Comparison of ENCODE assay signal across 10 cellular contexts in the genomic region with DNA sequence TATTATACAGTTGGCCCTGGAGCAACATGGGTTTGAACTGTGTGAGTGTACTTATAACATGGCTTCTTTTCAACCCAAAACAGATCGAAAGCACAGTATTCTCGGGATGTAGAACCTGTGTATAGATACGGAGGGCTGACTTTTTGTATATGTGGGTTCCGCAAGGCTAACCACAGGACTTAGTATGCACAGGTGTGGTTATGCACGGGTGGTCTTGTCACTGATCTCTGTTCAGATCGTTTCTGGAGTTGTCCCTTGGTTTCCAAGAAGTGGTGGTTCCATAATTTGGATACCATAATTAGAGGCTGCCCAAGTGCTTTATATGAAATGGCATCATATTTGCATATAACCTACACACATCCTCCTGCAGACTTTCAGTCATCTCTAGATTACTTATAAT. TPM values are rescaled to one million over a fixed set of nuclear protein-coding genes. Genes with fewer than 3 reads are reported as not detected.
A peak's percentile ranks its signal among the peaks of the same experiment; 100 is the strongest.
DNase-seq lines count a peak whose midpoint lies in the region; ATAC-seq and TF ChIP-seq lines count a peak whose summit lies in the region.
"Had no signal": no experiment of that assay in that cellular context is flagged by ENCODE, and none has a peak within 500 bp of the region (broad histone marks: within the 10 kb centered on the region; RNA-seq: fewer than 3 reads in every experiment).

No MANE protein-coding gene starts in this region.

- H3K27me3 ChIP-seq in Caco-2 (replicated peaks; ENCODE audit: control insufficient read depth, insufficient read depth, low read length): no peaks in the 10 kb centered on the region

- H3K36me3 Mint-ChIP-seq in activated CD4-positive, alpha-beta memory T cell treated with anti-CD3 and anti-CD28 coated beads, Interleukin-2, amount 10 ng/mL, durations not matched to agents 7 days and 5 days (ENCODE audit: low read depth): peaks cover 25% of the 10 kb centered on the region
- H3K36me3 Mint-ChIP-seq in Caco-2 (ENCODE audit: insufficient read depth, unreplicated experiment) (peaks cover 29% of the 10 kb centered on the region), MCF 10A (ENCODE audit: insufficient read depth, unreplicated experiment) (peaks cover 21% of the 10 kb centered on the region)

- peaks cover 40% of the 10 kb centered on the region for H3K4me1 Mint-ChIP-seq in activated CD4-positive, alpha-beta memory T cell treated with anti-CD3 and anti-CD28 coated beads, Interleukin-2, amount 10 ng/mL, durations not matched to agents 7 days and 5 days
- H3K4me1 Mint-ChIP-seq in Caco-2 (ENCODE audit: low read depth, unreplicated experiment): peaks cover 13% of the 10 kb centered on the region
- no peaks in the 10 kb centered on the region for H3K4me1 Mint-ChIP-seq in MCF 10A (ENCODE audit: insufficient read depth, unreplicated experiment)

- no peak overlapping the region for H3K4me3 Mint-ChIP-seq in activated CD4-positive, alpha-beta memory T cell treated with anti-CD3 and anti-CD28 coated beads, Interleukin-2, amount 10 ng/mL, durations not matched to agents 7 days and 5 days
- H3K4me3 Mint-ChIP-seq in Caco-2 (ENCODE audit: unreplicated experiment) (no peak overlapping the region), MCF 10A (ENCODE audit: unreplicated experiment) (no peak overlapping the region)
- H3K4me3 Mint-ChIP-seq: dendritic cell treated with granulocyte-macrophage colony-stimulating factor and Interleukin-4, amounts not matched to agents 40 ng/mL and 50 ng/mL, for 4 days had no signal

- intact Hi-C loops in Caco-2 (cut with micrococcal nuclease; ENCODE audit: unreplicated experiment): no loop called here
- intact Hi-C loops in MCF 10A (cut with micrococcal nuclease): no loop called here

- no peaks in the 10 kb centered on the region for H3K9me3 ChIP-seq in Caco-2

- TF ChIP-seq CTCF in Caco-2 (IDR thresholded peaks at IDR 0.05; ENCODE audit: insufficient read depth in 1 of 2, low read depth in 1 of 2, low read length in 1 of 2, severe bottlenecking in 1 of 2, unreplicated experiment in 1 of 2) (no peak), MCF 10A (IDR thresholded peaks at IDR 0.05; ENCODE audit: unreplicated experiment) (no peak)

- POLR2A ChIA-PET in activated CD4-positive, alpha-beta memory T cell treated with anti-CD3 and anti-CD28 coated beads, Interleukin-2, amount 10 ng/mL, durations not matched to agents 7 days and 5 days (lab: Charles Lee): no interaction called here
- POLR2A ChIA-PET in Caco-2 (lab: Charles Lee): no interaction called here
- POLR2A ChIA-PET in MCF 10A (lab: Yijun Ruan, JAX): no interaction called here

- ATAC-seq in GM18498 (IDR thresholded peaks at IDR 0.05; ENCODE audit: unreplicated experiment): peak; percentile 42
- ATAC-seq in GM19463 (IDR thresholded peaks at IDR 0.05; ENCODE audit: unreplicated experiment): peak; percentile 36
- ATAC-seq in HG03060 (IDR thresholded peaks at IDR 0.05; ENCODE audit: low read depth, unreplicated experiment): peak; percentile 32

- no peak overlapping the region for H3K4me3 ChIP-seq in Caco-2 (ENCODE audit: low read depth, low read length)

- H3K9me3 Mint-ChIP-seq in activated CD4-positive, alpha-beta memory T cell treated with anti-CD3 and anti-CD28 coated beads, Interleukin-2, amount 10 ng/mL, durations not matched to agents 7 days and 5 days: peaks cover 5% of the 10 kb centered on the region
- H3K9me3 Mint-ChIP-seq in Caco-2 (ENCODE audit: unreplicated experiment): no peaks in the 10 kb centered on the region
- no peaks in the 10 kb centered on the region for H3K9me3 Mint-ChIP-seq in MCF 10A (ENCODE audit: unreplicated experiment)
- H3K9me3 Mint-ChIP-seq: dendritic cell treated with granulocyte-macrophage colony-stimulating factor and Interleukin-4, amounts not matched to agents 40 ng/mL and 50 ng/mL, for 4 days had no signal

- BruUV-seq in Caco-2 (replicated peaks; lab: Mats Ljungman, UMichigan) (no TSS peak), MCF 10A (replicated peaks; lab: Mats Ljungman, UMichigan) (no TSS peak)

- peaks cover 2% of the 10 kb centered on the region for H3K36me3 ChIP-seq in Caco-2 (ENCODE audit: control insufficient read depth, insufficient read depth, low read length)

- no peaks in the 10 kb centered on the region for H3K27me3 Mint-ChIP-seq in activated CD4-positive, alpha-beta memory T cell treated with anti-CD3 and anti-CD28 coated beads, Interleukin-2, amount 10 ng/mL, durations not matched to agents 7 days and 5 days
- H3K27me3 Mint-ChIP-seq in Caco-2 (ENCODE audit: insufficient read depth, unreplicated experiment) (no peaks in the 10 kb centered on the region), MCF 10A (ENCODE audit: insufficient read depth, unreplicated experiment) (no peaks in the 10 kb centered on the region)

- DNase-seq in activated CD4-positive, alpha-beta memory T cell treated with anti-CD3 and anti-CD28 coated beads, Interleukin-2, amount 10 ng/mL, durations not matched to agents 7 days and 5 days: peak; percentile 6
- DNase-seq in Caco-2 (no peak), HT-29 (ENCODE audit: low spot score) (no peak), MCF 10A (ENCODE audit: unreplicated experiment) (no peak), superior temporal gyrus (ENCODE audit: extremely low spot score) (no peak)
- DNase-seq: NCI-H1436 had no signal

- H3K4me1 ChIP-seq in Caco-2: peaks cover 7% of the 10 kb centered on the region

- CTCF ChIA-PET in activated CD4-positive, alpha-beta memory T cell treated with anti-CD3 and anti-CD28 coated beads, Interleukin-2, amount 10 ng/mL, durations not matched to agents 7 days and 5 days (lab: Charles Lee): no interaction called here
- CTCF ChIA-PET in Caco-2 (lab: Charles Lee) (no interaction called here), MCF 10A (lab: Yijun Ruan, JAX) (no interaction called here)

- no peak overlapping the region for H3K27ac Mint-ChIP-seq in activated CD4-positive, alpha-beta memory T cell treated with anti-CD3 and anti-CD28 coated beads, Interleukin-2, amount 10 ng/mL, durations not matched to agents 7 days and 5 days
- H3K27ac Mint-ChIP-seq in Caco-2 (ENCODE audit: unreplicated experiment) (no peak overlapping the region), MCF 10A (ENCODE audit: low read depth, unreplicated experiment) (no peak overlapping the region)
- H3K27ac Mint-ChIP-seq: dendritic cell treated with granulocyte-macrophage colony-stimulating factor and Interleukin-4, amounts not matched to agents 40 ng/mL and 50 ng/mL, for 4 days had no signal

RNA-seq across cellular contexts. Expression of a gene that starts 10.9 kb away (rescaled TPM):
- total RNA-seq in activated CD4-positive, alpha-beta memory T cell treated with anti-CD3 and anti-CD28 coated beads, Interleukin-2, amount 10 ng/mL, durations not matched to agents 7 days and 5 days: under 1 TPM; 0.43 TPM
- total RNA-seq in Caco-2 (2022): 3.4 and 3.6 TPM in 2 replicates
- total RNA-seq in HT-29 (2014; rRNA removed; shearing (Covaris generic)): 16.2 and 21.8 TPM in 2 replicates
- total RNA-seq in MCF 10A (2022): 3.2 and 6.0 TPM in 2 replicates

RNA-seq across cellular contexts. Expression of a gene that starts 51.7 kb away (rescaled TPM):
- total RNA-seq in activated CD4-positive, alpha-beta memory T cell treated with anti-CD3 and anti-CD28 coated beads, Interleukin-2, amount 10 ng/mL, durations not matched to agents 7 days and 5 days: 10 to 100 TPM; 63.9 to 69.4 TPM
- total RNA-seq in Caco-2 (2022) (19.0 and 26.4 TPM in 2 replicates), MCF 10A (2022) (15.4 and 21.1 TPM in 2 replicates)
- 36.2 and 47.6 TPM in 2 replicates for total RNA-seq in HT-29 (2014; rRNA removed; shearing (Covaris generic))
